ENCODE assay signal across 8 cellular contexts in the genomic region with DNA sequence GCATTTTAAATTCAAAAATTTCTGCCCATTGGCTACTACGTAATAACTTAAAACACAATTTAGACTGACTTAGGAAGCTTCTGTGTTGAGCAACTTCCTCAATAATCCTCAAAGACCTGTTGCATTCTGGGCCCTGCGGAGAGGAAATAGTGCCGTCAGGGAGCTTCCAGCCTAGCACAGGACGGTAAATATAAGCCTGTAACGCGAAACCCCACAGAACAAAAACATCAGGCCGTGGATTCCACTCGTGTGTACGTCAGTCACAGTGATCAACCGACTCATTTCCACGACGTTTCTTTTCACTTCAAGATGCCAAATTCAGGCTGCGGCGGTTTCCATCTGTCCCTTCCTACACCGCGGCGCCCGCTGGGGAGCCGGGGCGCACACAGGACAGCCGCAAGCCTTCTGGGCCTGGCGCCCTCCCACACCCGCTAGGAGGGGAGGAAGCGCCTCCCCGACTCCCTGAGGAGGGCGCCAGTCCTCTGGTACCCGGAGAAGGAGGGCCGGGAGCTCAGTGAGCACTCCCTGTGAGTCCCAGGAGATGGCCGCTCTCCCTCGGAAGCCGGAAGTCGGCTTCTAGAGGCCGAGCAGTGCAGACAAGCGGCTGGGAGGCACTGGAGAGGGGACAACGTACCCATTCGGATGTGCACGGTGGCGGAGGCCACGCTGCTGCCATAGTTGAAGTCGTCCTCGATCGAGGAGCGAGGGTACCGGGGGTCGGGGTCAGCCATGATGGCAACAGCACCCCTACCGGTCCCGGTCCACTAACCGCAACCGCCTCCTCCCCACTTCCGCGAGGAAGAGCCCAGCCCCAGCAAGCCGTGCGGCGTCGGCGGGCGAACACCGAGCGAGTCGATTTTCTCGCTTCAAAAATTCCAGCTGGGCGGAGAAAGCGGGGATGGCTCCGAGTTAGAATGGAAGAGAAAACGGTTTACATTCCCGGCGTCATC. TPM values are rescaled to one million over a fixed set of nuclear protein-coding genes. Genes with fewer than 3 reads are reported as not detected.
A peak's percentile ranks its signal among the peaks of the same experiment; 100 is the strongest.
DNase-seq lines count a peak whose midpoint lies in the region; ATAC-seq and TF ChIP-seq lines count a peak whose summit lies in the region.

A gene with protein sequence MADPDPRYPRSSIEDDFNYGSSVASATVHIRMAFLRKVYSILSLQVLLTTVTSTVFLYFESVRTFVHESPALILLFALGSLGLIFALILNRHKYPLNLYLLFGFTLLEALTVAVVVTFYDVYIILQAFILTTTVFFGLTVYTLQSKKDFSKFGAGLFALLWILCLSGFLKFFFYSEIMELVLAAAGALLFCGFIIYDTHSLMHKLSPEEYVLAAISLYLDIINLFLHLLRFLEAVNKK (minus strand): TSS at position 776 of the 950 bp plus-strand sequence. CDS start 45 bp downstream, at position 731.

- H3K27ac Mint-ChIP-seq in WTC11 = peak within 1 kb of the TSS; percentile 99

- H3K9me3 Mint-ChIP-seq in WTC11 = peaks cover 21% of the 10 kb centered on the region

- H3K4me3 Mint-ChIP-seq in WTC11 = peak within 1 kb of the TSS; percentile 94

- peak within 1 kb of the TSS; percentile 66 to 88 for H3K4me3 ChIP-seq in cardiac fibroblast (replicated peaks in 1 of 2; ENCODE audit: low read depth in 2 of 2, low read length in 2 of 2)

- no peaks in the 10 kb centered on the region for H3K27me3 Mint-ChIP-seq in WTC11 (ENCODE audit: low read depth)

- peak; percentile 81 for TF ChIP-seq POLR2A in GM18951 (IDR thresholded peaks at IDR 0.05; ENCODE audit: extremely low read depth, insufficient read depth, insufficient read length)

- ATAC-seq in HG03196 (IDR thresholded peaks at IDR 0.05; ENCODE audit: unreplicated experiment) (peak; percentile 91), WTC11 (peak; percentile 99)

- peak; percentile 82 for DNase-seq in AG09319 (ENCODE audit: extremely low read depth, low read depth)
- peak; percentile 98 for DNase-seq in NCI-H226
- DNase-seq in WTC11 (ENCODE audit: low spot score) = peak; percentile 81
- peak; percentile 96 to 97 for DNase-seq in cardiac fibroblast (ENCODE audit: low read depth in 2 of 2)
- DNase-seq in inferior parietal cortex (ENCODE audit: extremely low spot score) = peak; percentile 84
- DNase-seq in stimulated activated CD4-positive, alpha-beta T cell treated with anti-CD3 and anti-CD28 coated beads, Interleukin-12 subunit alpha, Interleukin-12 subunit beta, amount 100 ng/mL, for 24 hours (ENCODE audit: low read depth in 2 of 2) = peak; percentile 77 to 83

- peaks cover 11% of the 10 kb centered on the region for H3K4me1 Mint-ChIP-seq in WTC11

- peaks cover 22% of the 10 kb centered on the region for H3K36me3 Mint-ChIP-seq in WTC11

- POLR2A ChIA-PET in WTC11 (lab: Charles Lee) = interaction anchor here (0.6 to 1.6 kb wide), 3 partner anchors 8 to 39 kb away, joined by 3 to 7 read pairs (median 4); a partner anchor contains a TSS

- TF ChIP-seq CTCF in AG09319 (IDR thresholded peaks at IDR 0.05; ENCODE audit: low read depth, low read length) (peak; percentile 20), WTC11 (IDR thresholded peaks at IDR 0.05) (no peak), cardiac fibroblast (IDR thresholded peaks at IDR 0.05; ENCODE audit: low read depth, low read length) (peak; percentile 53)

- CTCF ChIA-PET in WTC11 (lab: Charles Lee) = interaction anchor here (0.6 to 1.9 kb wide), 18 partner anchors 11 to 654 kb away, joined by 3 to 13 read pairs (median 4); a partner anchor contains a TSS

- in situ Hi-C loops in GM18951 (cut with MboI; ENCODE audit: low sequenced_read_pairs, unreplicated experiment) = no loop called here

TF ChIP-seq in WTC11, 78 proteins besides CTCF, POLR2A, EP300 and RAD21 (continues in another document):
- TF ChIP-seq GTF2I (CRISPR knock-in tag; conservative IDR thresholded peaks at IDR 0.05) = no peak
- TF ChIP-seq, protein P1, sequence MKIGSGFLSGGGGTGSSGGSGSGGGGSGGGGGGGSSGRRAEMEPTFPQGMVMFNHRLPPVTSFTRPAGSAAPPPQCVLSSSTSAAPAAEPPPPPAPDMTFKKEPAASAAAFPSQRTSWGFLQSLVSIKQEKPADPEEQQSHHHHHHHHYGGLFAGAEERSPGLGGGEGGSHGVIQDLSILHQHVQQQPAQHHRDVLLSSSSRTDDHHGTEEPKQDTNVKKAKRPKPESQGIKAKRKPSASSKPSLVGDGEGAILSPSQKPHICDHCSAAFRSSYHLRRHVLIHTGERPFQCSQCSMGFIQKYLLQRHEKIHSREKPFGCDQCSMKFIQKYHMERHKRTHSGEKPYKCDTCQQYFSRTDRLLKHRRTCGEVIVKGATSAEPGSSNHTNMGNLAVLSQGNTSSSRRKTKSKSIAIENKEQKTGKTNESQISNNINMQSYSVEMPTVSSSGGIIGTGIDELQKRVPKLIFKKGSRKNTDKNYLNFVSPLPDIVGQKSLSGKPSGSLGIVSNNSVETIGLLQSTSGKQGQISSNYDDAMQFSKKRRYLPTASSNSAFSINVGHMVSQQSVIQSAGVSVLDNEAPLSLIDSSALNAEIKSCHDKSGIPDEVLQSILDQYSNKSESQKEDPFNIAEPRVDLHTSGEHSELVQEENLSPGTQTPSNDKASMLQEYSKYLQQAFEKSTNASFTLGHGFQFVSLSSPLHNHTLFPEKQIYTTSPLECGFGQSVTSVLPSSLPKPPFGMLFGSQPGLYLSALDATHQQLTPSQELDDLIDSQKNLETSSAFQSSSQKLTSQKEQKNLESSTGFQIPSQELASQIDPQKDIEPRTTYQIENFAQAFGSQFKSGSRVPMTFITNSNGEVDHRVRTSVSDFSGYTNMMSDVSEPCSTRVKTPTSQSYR (CRISPR knock-in tag; IDR thresholded peaks at IDR 0.05) = no peak
- TF ChIP-seq, protein P2, sequence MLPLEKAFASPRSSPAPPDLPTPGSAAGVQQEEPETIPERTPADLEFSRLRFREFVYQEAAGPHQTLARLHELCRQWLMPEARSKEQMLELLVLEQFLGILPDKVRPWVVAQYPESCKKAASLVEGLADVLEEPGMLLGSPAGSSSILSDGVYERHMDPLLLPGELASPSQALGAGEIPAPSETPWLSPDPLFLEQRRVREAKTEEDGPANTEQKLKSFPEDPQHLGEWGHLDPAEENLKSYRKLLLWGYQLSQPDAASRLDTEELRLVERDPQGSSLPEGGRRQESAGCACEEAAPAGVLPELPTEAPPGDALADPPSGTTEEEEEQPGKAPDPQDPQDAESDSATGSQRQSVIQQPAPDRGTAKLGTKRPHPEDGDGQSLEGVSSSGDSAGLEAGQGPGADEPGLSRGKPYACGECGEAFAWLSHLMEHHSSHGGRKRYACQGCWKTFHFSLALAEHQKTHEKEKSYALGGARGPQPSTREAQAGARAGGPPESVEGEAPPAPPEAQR (CRISPR knock-in tag; IDR thresholded peaks at IDR 0.05) = no peak
- TF ChIP-seq, protein P3, sequence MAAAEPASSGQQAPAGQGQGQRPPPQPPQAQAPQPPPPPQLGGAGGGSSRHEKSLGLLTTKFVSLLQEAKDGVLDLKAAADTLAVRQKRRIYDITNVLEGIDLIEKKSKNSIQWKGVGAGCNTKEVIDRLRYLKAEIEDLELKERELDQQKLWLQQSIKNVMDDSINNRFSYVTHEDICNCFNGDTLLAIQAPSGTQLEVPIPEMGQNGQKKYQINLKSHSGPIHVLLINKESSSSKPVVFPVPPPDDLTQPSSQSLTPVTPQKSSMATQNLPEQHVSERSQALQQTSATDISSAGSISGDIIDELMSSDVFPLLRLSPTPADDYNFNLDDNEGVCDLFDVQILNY (CRISPR knock-in tag; IDR thresholded peaks at IDR 0.05) = peak; percentile 64; the same call in 1 of the 2 replicates
- TF ChIP-seq RELA (CRISPR knock-in tag; IDR thresholded peaks at IDR 0.05; ENCODE audit: borderline replicate concordance) = 0 out of 2 replicates have a peak, but pooled peaks have one; percentile 20
- TF ChIP-seq ZNF423 (CRISPR knock-in tag; IDR thresholded peaks at IDR 0.05) = peak; percentile 50; the same call in 1 of the 2 replicates
- TF ChIP-seq NFYB (CRISPR knock-in tag; conservative IDR thresholded peaks at IDR 0.05; ENCODE audit: low read depth) = no peak
- TF ChIP-seq, protein P4, sequence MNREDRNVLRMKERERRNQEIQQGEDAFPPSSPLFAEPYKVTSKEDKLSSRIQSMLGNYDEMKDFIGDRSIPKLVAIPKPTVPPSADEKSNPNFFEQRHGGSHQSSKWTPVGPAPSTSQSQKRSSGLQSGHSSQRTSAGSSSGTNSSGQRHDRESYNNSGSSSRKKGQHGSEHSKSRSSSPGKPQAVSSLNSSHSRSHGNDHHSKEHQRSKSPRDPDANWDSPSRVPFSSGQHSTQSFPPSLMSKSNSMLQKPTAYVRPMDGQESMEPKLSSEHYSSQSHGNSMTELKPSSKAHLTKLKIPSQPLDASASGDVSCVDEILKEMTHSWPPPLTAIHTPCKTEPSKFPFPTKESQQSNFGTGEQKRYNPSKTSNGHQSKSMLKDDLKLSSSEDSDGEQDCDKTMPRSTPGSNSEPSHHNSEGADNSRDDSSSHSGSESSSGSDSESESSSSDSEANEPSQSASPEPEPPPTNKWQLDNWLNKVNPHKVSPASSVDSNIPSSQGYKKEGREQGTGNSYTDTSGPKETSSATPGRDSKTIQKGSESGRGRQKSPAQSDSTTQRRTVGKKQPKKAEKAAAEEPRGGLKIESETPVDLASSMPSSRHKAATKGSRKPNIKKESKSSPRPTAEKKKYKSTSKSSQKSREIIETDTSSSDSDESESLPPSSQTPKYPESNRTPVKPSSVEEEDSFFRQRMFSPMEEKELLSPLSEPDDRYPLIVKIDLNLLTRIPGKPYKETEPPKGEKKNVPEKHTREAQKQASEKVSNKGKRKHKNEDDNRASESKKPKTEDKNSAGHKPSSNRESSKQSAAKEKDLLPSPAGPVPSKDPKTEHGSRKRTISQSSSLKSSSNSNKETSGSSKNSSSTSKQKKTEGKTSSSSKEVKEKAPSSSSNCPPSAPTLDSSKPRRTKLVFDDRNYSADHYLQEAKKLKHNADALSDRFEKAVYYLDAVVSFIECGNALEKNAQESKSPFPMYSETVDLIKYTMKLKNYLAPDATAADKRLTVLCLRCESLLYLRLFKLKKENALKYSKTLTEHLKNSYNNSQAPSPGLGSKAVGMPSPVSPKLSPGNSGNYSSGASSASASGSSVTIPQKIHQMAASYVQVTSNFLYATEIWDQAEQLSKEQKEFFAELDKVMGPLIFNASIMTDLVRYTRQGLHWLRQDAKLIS (CRISPR knock-in tag; IDR thresholded peaks at IDR 0.05; ENCODE audit: borderline replicate concordance) = no peak
- 0 out of 2 replicates have a peak, but pooled peaks have one; percentile 51 for TF ChIP-seq TEAD4 (CRISPR knock-in tag; IDR thresholded peaks at IDR 0.05)
- TF ChIP-seq ZNF121 (CRISPR knock-in tag; IDR thresholded peaks at IDR 0.05) = no peak
- TF ChIP-seq FOXP1 (CRISPR knock-in tag; IDR thresholded peaks at IDR 0.05; ENCODE audit: borderline replicate concordance) = peak; percentile 87

RNA-seq across cellular contexts. Expression of the gene that starts here (rescaled TPM):
- total RNA-seq in WTC11 (2021) = 29.8 to 41.9 TPM (median 37.8 TPM) in 3 replicates

Comparison
In these comparisons a context has a peak if more than half of its experiments do, and no peak if none do; other contexts are left out.
1. Peak in every context shown above with its lines: DNase-seq, ATAC-seq and H3K4me3 ChIP-seq.